In genomic region chr15:74399511-74400312, GRCh38 we compare ENCODE assay signal across 11 cellular contexts. TPM values are rescaled to one million over a fixed set of nuclear protein-coding genes. Genes with fewer than 3 reads are reported as not detected.
DNase-seq lines count a peak whose midpoint lies in the region; ATAC-seq, FAIRE-seq and TF ChIP-seq lines count a peak whose summit lies in the region.
"Had no signal": no experiment of that assay in that cellular context is flagged by ENCODE, and none has a peak within 500 bp of the region (broad histone marks: within the 10 kb centered on the region; RNA-seq: fewer than 3 reads in every experiment).

No MANE protein-coding gene starts in this region.

- H2AFZ ChIP-seq in K562 (ENCODE audit: low read depth, low read length) = no peak overlapping the region

- TF ChIP-seq CTCF in RWPE2 (IDR thresholded peaks at IDR 0.05; ENCODE audit: poor library complexity, severe bottlenecking) (no peak), K562 (IDR thresholded peaks at IDR 0.05 in 2 of 3, conservative IDR thresholded peaks at IDR 0.05 in 1 of 3; ENCODE audit: insufficient read depth in 2 of 3, low read depth in 1 of 3, low read length in 3 of 3) (no peak), body of pancreas (IDR thresholded peaks at IDR 0.05) (no peak)

- no peak for TF ChIP-seq RAD21 in K562 (CRISPR knock-in tag; conservative IDR thresholded peaks at IDR 0.05 in 1 of 2, IDR thresholded peaks at IDR 0.05 in 1 of 2)

- DNase-seq in RWPE2 (ENCODE audit: low spot score) (no peak), K562 (ENCODE audit: extremely low read depth in 1 of 4, low spot score in 3 of 4) (no peak), NOMO-1 treated with dmso at 0.1 percent for 144 hours (lab: John Stamatoyannopoulos, UW; ENCODE audit: unreplicated experiment) (no peak), body of pancreas (no peak), ecto neural progenitor cell (ENCODE audit: low spot score) (no peak)
- peak; percentile 70 to 77 for DNase-seq in stimulated activated CD8-positive, alpha-beta memory T cell treated with anti-CD3 and anti-CD28 coated beads, Interleukin-15, amount 100 ng/mL, for 48 hours (ENCODE audit: low read depth in 2 of 2)
- DNase-seq: gastrocnemius medialis, NCI-H2081 treated with DMSO at 0.1 percent for 48 hours had no signal

- no peak for TF ChIP-seq EP300 in K562 (IDR thresholded peaks at IDR 0.05; ENCODE audit: low read length)

- H3K9me3 ChIP-seq in RWPE2 (ENCODE audit: severe bottlenecking) (no peaks in the 10 kb centered on the region), K562 (replicated peaks; ENCODE audit: control insufficient read depth, insufficient read depth, low read depth, low read length) (no peaks in the 10 kb centered on the region), body of pancreas (no peaks in the 10 kb centered on the region)
- H3K9me3 ChIP-seq: gastrocnemius medialis had no signal

- TF ChIP-seq POLR2A in GM18505 (IDR thresholded peaks at IDR 0.05; ENCODE audit: borderline replicate concordance, extremely low read depth, insufficient read depth, insufficient read length) (peak; percentile 27), K562 (conservative IDR thresholded peaks at IDR 0.05) (no peak), body of pancreas (IDR thresholded peaks at IDR 0.05) (no peak)

- no peak overlapping the region; the same call in 1 of the 2 replicates for H3K4me2 ChIP-seq in K562 (ENCODE audit: insufficient read depth, low read length)

- ATAC-seq in GM18505 (IDR thresholded peaks at IDR 0.05; ENCODE audit: unreplicated experiment) = no peak
- ATAC-seq in RWPE2 (ENCODE audit: low read depth) = no peak
- no peak for ATAC-seq in K562
- no peak for ATAC-seq in GM18498 (IDR thresholded peaks at IDR 0.05; ENCODE audit: unreplicated experiment)
- ATAC-seq in body of pancreas = no peak
- ATAC-seq: gastrocnemius medialis had no signal

- H3K4me1 ChIP-seq in RWPE2 (ENCODE audit: insufficient read depth, poor library complexity, severe bottlenecking) (peaks cover 54% of the 10 kb centered on the region), K562 (replicated peaks in 1 of 2; ENCODE audit: control insufficient read depth in 2 of 2, insufficient read depth in 2 of 2, low read length in 2 of 2) (peaks cover 58 to 69% of the 10 kb centered on the region in 2 experiments), body of pancreas (no peaks in the 10 kb centered on the region)

- CTCF ChIA-PET in K562 (lab: Yijun Ruan, JAX; ENCODE audit: low intra/inter-chr PET ratio) = no interaction called here

- H3K4me3 ChIP-seq in RWPE2 (ENCODE audit: severe bottlenecking) = no peak overlapping the region
- H3K4me3 ChIP-seq in K562 = no peak overlapping the region
- H3K4me3 ChIP-seq in body of pancreas = no peak overlapping the region
- H3K4me3 ChIP-seq: gastrocnemius medialis had no signal

- H3K27ac ChIP-seq in RWPE2 (ENCODE audit: poor library complexity, severe bottlenecking) (peak overlapping the region; percentile 95), K562 (ENCODE audit: extremely low read depth, low read depth, low read length) (no peak overlapping the region), body of pancreas (no peak overlapping the region)
- H3K27ac ChIP-seq: gastrocnemius medialis had no signal

- no peaks in the 10 kb centered on the region for H3K36me3 ChIP-seq in RWPE2 (ENCODE audit: low read depth)
- H3K36me3 ChIP-seq in K562 (ENCODE audit: control insufficient read depth, insufficient read depth, low read length) = no peaks in the 10 kb centered on the region
- no peaks in the 10 kb centered on the region for H3K36me3 ChIP-seq in body of pancreas (replicated peaks in 1 of 2; ENCODE audit: insufficient read depth in 1 of 2, low read depth in 2 of 2)
- H3K36me3 ChIP-seq: gastrocnemius medialis had no signal

- H3K79me2 ChIP-seq in K562 (ENCODE audit: control insufficient read depth, insufficient read depth, low read length) = no peaks in the 10 kb centered on the region

- H3K27me3 ChIP-seq in RWPE2 (ENCODE audit: insufficient read depth, poor library complexity, severe bottlenecking) (no peaks in the 10 kb centered on the region), K562 (ENCODE audit: control insufficient read depth in 2 of 2, insufficient read depth in 2 of 2, low read length in 2 of 2) (no peaks in the 10 kb centered on the region), body of pancreas (no peaks in the 10 kb centered on the region)
- H3K27me3 ChIP-seq: gastrocnemius medialis had no signal

- no peak for FAIRE-seq in K562 (lab: Jason Lieb, UNC)

- POLR2A ChIA-PET in K562 (lab: Yijun Ruan, JAX) = interaction anchor here (0.6 to 3.9 kb wide), 3 partner anchors 7 to 74 kb away, joined by 3 to 24 read pairs (median 4); no protein-coding TSS in a partner anchor

- WGBS in K562 (ENCODE audit: insufficient coverage, low coverage, missing lambda C conversion rate) = 50% methylated on average over 3 of the region's 5 CpGs
- 17 to 38% methylated on average over 2 to 5 of the region's 5 CpGs for WGBS in body of pancreas, 2 donors

- no TSS peak for BruUV-seq in K562 (replicated peaks; lab: Mats Ljungman, UMichigan)

- in situ Hi-C loops in K562 (cut with MboI) = no loop called here

- H3K9me1 ChIP-seq in K562 (ENCODE audit: control insufficient read depth, insufficient read depth, low read length) = no peaks in the 10 kb centered on the region

- peak overlapping the region in 1 of 2 experiments; percentile 3; a peak in 1 of 4 replicates for H3K9ac ChIP-seq in K562 (ENCODE audit: insufficient read depth in 1 of 2, low read depth in 2 of 2, low read length in 2 of 2)

- intact Hi-C loops in K562 (cut with micrococcal nuclease) (no loop called here), body of pancreas (cut with DNase I) (no loop called here)

- no peaks in the 10 kb centered on the region for H4K20me1 ChIP-seq in K562 (replicated peaks; ENCODE audit: control insufficient read depth, insufficient read depth, low read length)

RNA-seq across cellular contexts. Expression of gene CYP11A1, which starts 32.3 kb away (rescaled TPM):
- 0.21 TPM in 1 of 2 replicates, not detected in the other for total RNA-seq in K562 (2011; cell fraction: chromatin; rRNA removed; ENCODE audit: low replicate concordance)
- total RNA-seq in K562 (2011; cell fraction: nucleolus; rRNA removed) = not detected in 2 replicates
- total RNA-seq in K562 (2011; cell fraction: nucleoplasm; rRNA removed) = not detected in 2 replicates
- total RNA-seq in K562 (2014; rRNA removed) (0.12 TPM in 1 of 2 replicates, not detected in the other), K562 (2014; rRNA removed; fragmentation: Illumina TruSeq; extraction: Trizol) (not detected in 2 replicates), K562 (2015; rRNA removed; fragmentation: Illumina TruSeq; extraction: Trizol) (not detected in 2 replicates), K562 (2021) (0.16 and 0.25 TPM in 2 replicates), body of pancreas (under 1 TPM; 0.26 to 0.99 TPM)
- polyA plus RNA-seq in K562 (2011; rRNA removed) (0.23 and 0.24 TPM in 2 replicates), K562 (2014; fragmentation: Illumina TruSeq; extraction: Trizol) (0.06 TPM in 1 of 2 replicates, not detected in the other), K562 (2014; fragmentation: Nextera tagmentation; extraction: Ambion mirVana) (under 1 TPM; 0.06 to 0.10 TPM), K562 (2014; rRNA removed) (not detected in 2 replicates)
- 0.07 and 0.37 TPM in 2 replicates for polyA plus RNA-seq in K562 (2011; cell fraction: cytosol; rRNA removed)
- polyA plus RNA-seq in K562 (2011; cell fraction: nucleus; rRNA removed) = 0.08 and 0.61 TPM in 2 replicates
- polyA plus RNA-seq in K562 (2012) = 0.22 and 1.5 TPM in 2 replicates
- polyA minus RNA-seq in K562 (2011; rRNA and poly(A)+ RNA removed) = 0.35 TPM in 1 of 2 replicates, not detected in the other
- 0.38 TPM in 1 of 2 replicates, not detected in the other for polyA minus RNA-seq in K562 (2011; cell fraction: cytosol; rRNA and poly(A)+ RNA removed)
- not detected in 2 replicates for polyA minus RNA-seq in K562 (2011; cell fraction: nucleus; rRNA and poly(A)+ RNA removed)
- total RNA-seq: pulmonary artery endothelial cell had no signal

RNA-seq across cellular contexts. Expression of gene SEMA7A, which starts 34.0 kb away (rescaled TPM):
- 17.2 and 52.5 TPM in 2 replicates for total RNA-seq in K562 (2011; cell fraction: chromatin; rRNA removed; ENCODE audit: low replicate concordance)
- 48.0 and 55.7 TPM in 2 replicates for total RNA-seq in K562 (2011; cell fraction: nucleolus; rRNA removed)
- 32.8 and 33.4 TPM in 2 replicates for total RNA-seq in K562 (2011; cell fraction: nucleoplasm; rRNA removed)
- total RNA-seq in K562 (2014; rRNA removed) (4.8 and 5.7 TPM in 2 replicates), K562 (2014; rRNA removed; fragmentation: Illumina TruSeq; extraction: Trizol) (1.7 and 3.3 TPM in 2 replicates), K562 (2015; rRNA removed; fragmentation: Illumina TruSeq; extraction: Trizol) (6.1 and 6.6 TPM in 2 replicates), K562 (2021) (6.2 and 6.8 TPM in 2 replicates), body of pancreas (under 1 TPM; 0.33 to 0.52 TPM)
- polyA plus RNA-seq in K562 (2011; rRNA removed) (8.2 and 12.8 TPM in 2 replicates), K562 (2014; fragmentation: Illumina TruSeq; extraction: Trizol) (6.4 and 6.8 TPM in 2 replicates), K562 (2014; fragmentation: Nextera tagmentation; extraction: Ambion mirVana) (under 1 TPM in 1 of 2 experiments, not detected in 1; 0.04 TPM), K562 (2014; rRNA removed) (3.6 and 7.2 TPM in 2 replicates)
- 15.1 and 15.7 TPM in 2 replicates for polyA plus RNA-seq in K562 (2011; cell fraction: cytosol; rRNA removed)
- 24.4 and 28.1 TPM in 2 replicates for polyA plus RNA-seq in K562 (2011; cell fraction: nucleus; rRNA removed)
- polyA plus RNA-seq in K562 (2012) = 12.7 and 16.6 TPM in 2 replicates
- polyA minus RNA-seq in K562 (2011; rRNA and poly(A)+ RNA removed) = 7.0 and 9.6 TPM in 2 replicates
- 8.2 and 10.7 TPM in 2 replicates for polyA minus RNA-seq in K562 (2011; cell fraction: cytosol; rRNA and poly(A)+ RNA removed)
- 8.9 and 13.2 TPM in 2 replicates for polyA minus RNA-seq in K562 (2011; cell fraction: nucleus; rRNA and poly(A)+ RNA removed)

Comparison
In these comparisons a context has a peak if more than half of its experiments do, and no peak if none do; other contexts are left out.
1. DNase-seq: peak in stimulated activated CD8-positive, alpha-beta memory T cell treated with anti-CD3 and anti-CD28 coated beads, Interleukin-15, amount 100 ng/mL, for 48 hours (2 of 2); none in RWPE2 (single experiment), K562 (0 of 4), NOMO-1 treated with dmso at 0.1 percent for 144 hours (single experiment), body of pancreas (0 of 4) and ecto neural progenitor cell (single experiment).